ENCODE assay signal across 2 cellular contexts in genomic region chr12:66156654-66157053, GRCh38.
TF ChIP-seq lines count a peak whose summit lies in the region.

No MANE protein-coding gene starts in this region.

TF ChIP-seq in K562, 482 proteins besides CTCF, POLR2A, EP300 and RAD21:
- no peak for TF ChIP-seq FOXP4 (CRISPR knock-in tag; IDR thresholded peaks at IDR 0.05; ENCODE audit: borderline replicate concordance)
- TF ChIP-seq TCFL5 (CRISPR knock-in tag; conservative IDR thresholded peaks at IDR 0.05) = no peak
- no peak for TF ChIP-seq DEAF1 (CRISPR knock-in tag; IDR thresholded peaks at IDR 0.05)
- TF ChIP-seq RBM25 (IDR thresholded peaks at IDR 0.05; ENCODE audit: low read depth, low read length, severe bottlenecking) = peak; percentile 66

TF ChIP-seq in HEK293T, 16 proteins besides CTCF, POLR2A, EP300 and RAD21:
- TF ChIP-seq PKNOX1 (IDR thresholded peaks at IDR 0.05) (no peak), SUZ12 (IDR thresholded peaks at IDR 0.05) (no peak), ARNT (IDR thresholded peaks at IDR 0.05) (no peak)
